ENCODE assay signal across 15 cellular contexts in genomic region chr1:63122051-63122450, GRCh38.
DNase-seq lines count a peak whose midpoint lies in the region; ATAC-seq and TF ChIP-seq lines count a peak whose summit lies in the region.
"Had no signal": no experiment of that assay in that cellular context is flagged by ENCODE, and none has a peak within 500 bp of the region (broad histone marks: within the 10 kb centered on the region; RNA-seq: fewer than 3 reads in every experiment).

No MANE protein-coding gene starts in this region.

- peak; percentile 50 for ATAC-seq in GM18519 (IDR thresholded peaks at IDR 0.05; ENCODE audit: low FRiP score, unreplicated experiment)
- peak; percentile 46 for ATAC-seq in HG02852 (IDR thresholded peaks at IDR 0.05; ENCODE audit: unreplicated experiment)
- no peak for ATAC-seq in activated naive CD4-positive, alpha-beta T cell treated with anti-CD3 and anti-CD28 coated beads, Interleukin-2, amount 50 U/mL, for 72 hours
- ATAC-seq in HG03571 (IDR thresholded peaks at IDR 0.05; ENCODE audit: unreplicated experiment) = no peak
- ATAC-seq: activated CD8-positive, alpha-beta T cell treated with anti-CD3 and anti-CD28 coated beads for 36 hours had no signal

- H3K36me3 Mint-ChIP-seq in mesothelial cell of epicardium (no peaks in the 10 kb centered on the region), immature natural killer cell (no peaks in the 10 kb centered on the region)
- H3K36me3 Mint-ChIP-seq in activated naive CD4-positive, alpha-beta T cell treated with anti-CD3 and anti-CD28 coated beads, Interleukin-2, amount 50 U/mL, for 72 hours = no peaks in the 10 kb centered on the region

- peaks cover 15% of the 10 kb centered on the region for H3K27me3 Mint-ChIP-seq in mesothelial cell of epicardium (ENCODE audit: low read depth)
- H3K27me3 Mint-ChIP-seq in immature natural killer cell (ENCODE audit: low read depth in 3 of 3) = peaks cover 0 to 3% (median 0%) of the 10 kb centered on the region in 3 donors

- peaks cover 38% of the 10 kb centered on the region for H3K4me1 Mint-ChIP-seq in mesothelial cell of epicardium
- H3K4me1 Mint-ChIP-seq in immature natural killer cell = no peaks in the 10 kb centered on the region

- no peak overlapping the region for H3K4me3 ChIP-seq in WERI-Rb-1 (ENCODE audit: low read depth, low read length)
- H3K4me3 ChIP-seq: sigmoid colon had no signal

- H3K27me3 ChIP-seq in WERI-Rb-1 (ENCODE audit: insufficient read depth, low read depth, severe bottlenecking) = no peaks in the 10 kb centered on the region
- H3K27me3 ChIP-seq: sigmoid colon had no signal

- no peaks in the 10 kb centered on the region for H3K9me3 Mint-ChIP-seq in mesothelial cell of epicardium
- H3K9me3 Mint-ChIP-seq in immature natural killer cell = peaks cover 0 to 5% (median 0%) of the 10 kb centered on the region in 6 donors
- no peaks in the 10 kb centered on the region for H3K9me3 Mint-ChIP-seq in activated naive CD4-positive, alpha-beta T cell treated with anti-CD3 and anti-CD28 coated beads, Interleukin-2, amount 50 U/mL, for 72 hours
- H3K9me3 Mint-ChIP-seq: activated CD8-positive, alpha-beta T cell treated with anti-CD3 and anti-CD28 coated beads for 36 hours had no signal

- H3K9me3 ChIP-seq in WERI-Rb-1 (ENCODE audit: severe bottlenecking) = no peaks in the 10 kb centered on the region
- H3K9me3 ChIP-seq: Caco-2, sigmoid colon had no signal

- no peak overlapping the region for H3K27ac ChIP-seq in WERI-Rb-1
- H3K27ac ChIP-seq: sigmoid colon had no signal

- H3K4me3 Mint-ChIP-seq in mesothelial cell of epicardium (no peak overlapping the region), immature natural killer cell (no peak overlapping the region)
- H3K4me3 Mint-ChIP-seq: activated CD8-positive, alpha-beta T cell treated with anti-CD3 and anti-CD28 coated beads for 36 hours had no signal

- no peaks in the 10 kb centered on the region for H3K36me3 ChIP-seq in WERI-Rb-1
- H3K36me3 ChIP-seq: sigmoid colon had no signal

- TF ChIP-seq CTCF in WERI-Rb-1 (IDR thresholded peaks at IDR 0.05; ENCODE audit: low read depth, low read length) (no peak), mesothelial cell of epicardium (IDR thresholded peaks at IDR 0.05; ENCODE audit: unreplicated experiment) (no peak)

- H3K27ac Mint-ChIP-seq in mesothelial cell of epicardium (peak overlapping the region; percentile 65), immature natural killer cell (no peak overlapping the region)
- H3K27ac Mint-ChIP-seq in activated naive CD4-positive, alpha-beta T cell treated with anti-CD3 and anti-CD28 coated beads, Interleukin-2, amount 50 U/mL, for 72 hours = no peak overlapping the region
- H3K27ac Mint-ChIP-seq: activated CD8-positive, alpha-beta T cell treated with anti-CD3 and anti-CD28 coated beads for 36 hours had no signal

- DNase-seq in WERI-Rb-1 = peak; percentile 11
- no peak for DNase-seq in mesothelial cell of epicardium (ENCODE audit: low spot score in 2 of 2, unreplicated experiment in 2 of 2)
- no peak for DNase-seq in NCI-H1105 (lab: John Stamatoyannopoulos, UW)
- DNase-seq in immature natural killer cell = no peak
- no peak for DNase-seq in activated naive CD4-positive, alpha-beta T cell treated with anti-CD3 and anti-CD28 coated beads, Interleukin-2, amount 50 U/mL, for 72 hours (ENCODE audit: low spot score in 2 of 2)
- DNase-seq: activated CD8-positive, alpha-beta T cell treated with anti-CD3 and anti-CD28 coated beads for 36 hours; Caco-2; effector memory CD4-positive, alpha-beta T cell; NCI-H1694; sigmoid colon; stimulated activated CD4-positive, alpha-beta T cell treated with anti-CD3 and anti-CD28 coated beads, Interleukin-4, amount 100 ng/mL, for 24 hours; stimulated activated CD8-positive, alpha-beta memory T cell treated with anti-CD3 and anti-CD28 coated beads, Interleukin-4, amount 100 ng/mL, for 48 hours had no signal

Comparison
In these comparisons a context has a peak if more than half of its experiments do, and no peak if none do; other contexts are left out.
1. ATAC-seq: peak in GM18519 (single experiment) and HG02852 (single experiment); none in activated naive CD4-positive, alpha-beta T cell treated with anti-CD3 and anti-CD28 coated beads, Interleukin-2, amount 50 U/mL, for 72 hours (0 of 2) and HG03571 (single experiment).